10 cellular contexts compared by ENCODE assay signal in genomic region chr17:64278614-64279013, GRCh38. TPM values are rescaled to one million over a fixed set of nuclear protein-coding genes. Genes with fewer than 3 reads are reported as not detected.
A peak's percentile ranks its signal among the peaks of the same experiment; 100 is the strongest.
DNase-seq lines count a peak whose midpoint lies in the region; ATAC-seq, FAIRE-seq and TF ChIP-seq lines count a peak whose summit lies in the region.
"Had no signal": no experiment of that assay in that cellular context is flagged by ENCODE, and none has a peak within 500 bp of the region (broad histone marks: within the 10 kb centered on the region; RNA-seq: fewer than 3 reads in every experiment).

No MANE protein-coding gene starts in this region.

- ATAC-seq in GM19035 (IDR thresholded peaks at IDR 0.05; ENCODE audit: unreplicated experiment) (no peak), GM21529 (IDR thresholded peaks at IDR 0.05; ENCODE audit: unreplicated experiment) (no peak)
- ATAC-seq: stimulated activated naive CD8-positive, alpha-beta T cell treated with anti-CD3 and anti-CD28 coated beads, Interleukin-15, Interleukin-2, amounts not matched to agents 100 U/mL and 50 U/mL, for 24 hours had no signal

- CTCF ChIA-PET in OCI-LY7 (lab: Charles Lee; ENCODE audit: unreplicated experiment) (interaction anchor here (0.6 kb wide), 1 partner anchor 292 kb away, joined by 5 read pairs; no protein-coding TSS in a partner anchor), PC-9 (lab: Charles Lee) (interaction anchor here (0.6 to 0.7 kb wide), 2 partner anchors 24 to 29 kb away, joined by 3 to 6 read pairs; no protein-coding TSS in a partner anchor)

- DNase-seq in GM19239 (ENCODE audit: insufficient read length, low spot score) (no peak), OCI-LY7 (ENCODE audit: low spot score) (peak; percentile 36), epithelial cell of esophagus (ENCODE audit: low read depth) (peak; percentile 96), osteoblast (ENCODE audit: insufficient read length, low spot score, missing footprints) (no peak), PC-9 (no peak), AML-193 (lab: John Stamatoyannopoulos, UW) (no peak)
- DNase-seq: activated CD4-positive, alpha-beta T cell treated with anti-CD3 and anti-CD28 coated beads for 4 hours; stimulated activated naive CD8-positive, alpha-beta T cell treated with anti-CD3 and anti-CD28 coated beads, Interleukin-15, Interleukin-2, amounts not matched to agents 100 U/mL and 50 U/mL, for 24 hours had no signal

- BruUV-seq in OCI-LY7 (replicated peaks; lab: Mats Ljungman, UMichigan) (no TSS peak), PC-9 (replicated peaks; lab: Mats Ljungman, UMichigan) (no TSS peak)

- H3K4me1 ChIP-seq in OCI-LY7 (ENCODE audit: insufficient read depth, low read length, poor library complexity, severe bottlenecking) (peaks cover 17% of the 10 kb centered on the region), osteoblast (ENCODE audit: insufficient read depth, low read length) (no peaks in the 10 kb centered on the region), PC-9 (replicated peaks; ENCODE audit: insufficient read depth) (peaks cover 6% of the 10 kb centered on the region; the same call in 1 of the 2 replicates)

- intact Hi-C loops in OCI-LY7 (cut with micrococcal nuclease; ENCODE audit: unreplicated experiment) = no loop called here
- intact Hi-C loops in PC-9 (cut with micrococcal nuclease; ENCODE audit: unreplicated experiment) = no loop called here

- no peaks in the 10 kb centered on the region for H3F3A ChIP-seq in PC-9 (ENCODE audit: insufficient read depth, low read depth)

- H3K27ac ChIP-seq in OCI-LY7 (ENCODE audit: low read depth, low read length, poor library complexity, severe bottlenecking) = no peak overlapping the region
- H3K27ac ChIP-seq in osteoblast (ENCODE audit: low read depth, low read length) = no peak overlapping the region
- H3K27ac ChIP-seq in PC-9 = no peak overlapping the region

- H3K9me2 ChIP-seq in OCI-LY7 (ENCODE audit: insufficient read depth, low read length) = no peaks in the 10 kb centered on the region
- no peaks in the 10 kb centered on the region for H3K9me2 ChIP-seq in PC-9 (ENCODE audit: insufficient read depth)

- no peaks in the 10 kb centered on the region for H3K36me3 ChIP-seq in OCI-LY7 (ENCODE audit: insufficient read depth, low read length)
- no peaks in the 10 kb centered on the region for H3K36me3 ChIP-seq in osteoblast (ENCODE audit: insufficient read depth, low read length)
- H3K36me3 ChIP-seq in PC-9 (ENCODE audit: low read depth) = no peaks in the 10 kb centered on the region

- H3K79me2 ChIP-seq in OCI-LY7 (ENCODE audit: insufficient read depth, low read depth, low read length) (no peaks in the 10 kb centered on the region), osteoblast (ENCODE audit: insufficient read depth, low read length) (no peaks in the 10 kb centered on the region), PC-9 (ENCODE audit: low read depth) (no peaks in the 10 kb centered on the region)

- no peak for TF ChIP-seq CTCF in OCI-LY7 (conservative IDR thresholded peaks at IDR 0.05; ENCODE audit: low read length)
- no peak for TF ChIP-seq CTCF in epithelial cell of esophagus (IDR thresholded peaks at IDR 0.05; ENCODE audit: insufficient read depth, low read depth, low read length, missing control alignments)
- TF ChIP-seq CTCF in osteoblast (IDR thresholded peaks at IDR 0.05; ENCODE audit: extremely low read depth, low read depth, low read length) = no peak
- TF ChIP-seq CTCF in PC-9 (conservative IDR thresholded peaks at IDR 0.05) = no peak

- POLR2A ChIA-PET in OCI-LY7 (lab: Charles Lee) = interaction anchor here (1.4 kb wide), 1 partner anchor 16 kb away, joined by 6 read pairs; the partner anchor contains the start of gene TEX2
- POLR2A ChIA-PET in PC-9 (lab: Charles Lee; ENCODE audit: unreplicated experiment) = no interaction called here

- FAIRE-seq in GM19239 (lab: Jason Lieb, UNC) = peak; percentile 44

- H3K4me2 ChIP-seq in OCI-LY7 (ENCODE audit: low read length) = no peak overlapping the region
- H3K4me2 ChIP-seq in osteoblast (ENCODE audit: insufficient read depth, low read length) = no peak overlapping the region
- no peak overlapping the region for H3K4me2 ChIP-seq in PC-9

- H3K9me3 ChIP-seq in OCI-LY7 (ENCODE audit: low read length) = no peaks in the 10 kb centered on the region
- no peaks in the 10 kb centered on the region for H3K9me3 ChIP-seq in osteoblast (ENCODE audit: low read depth, low read length)
- no peaks in the 10 kb centered on the region for H3K9me3 ChIP-seq in PC-9 (ENCODE audit: insufficient read depth, low read depth)

- H3K4me3 ChIP-seq in OCI-LY7 (ENCODE audit: low read depth, low read length, poor library complexity, severe bottlenecking) (no peak overlapping the region), epithelial cell of esophagus (ENCODE audit: low read length) (no peak overlapping the region), osteoblast (ENCODE audit: insufficient read depth, low read length) (no peak overlapping the region), PC-9 (no peak overlapping the region)

- H4K20me1 ChIP-seq in OCI-LY7 (ENCODE audit: insufficient read depth, low read length) (no peaks in the 10 kb centered on the region), osteoblast (ENCODE audit: insufficient read depth, low read length) (no peaks in the 10 kb centered on the region), PC-9 (ENCODE audit: insufficient read depth) (no peaks in the 10 kb centered on the region)

- H3K27me3 ChIP-seq in osteoblast (ENCODE audit: insufficient read depth, low read length) (no peaks in the 10 kb centered on the region), PC-9 (ENCODE audit: insufficient read depth, low read depth) (no peaks in the 10 kb centered on the region)

- H2AFZ ChIP-seq in OCI-LY7 (ENCODE audit: low read length) (no peak overlapping the region), osteoblast (ENCODE audit: low read length) (peak overlapping the region; percentile 25), PC-9 (no peak overlapping the region)

RNA-seq across cellular contexts. Expression of gene TEX2, which starts 15.6 kb away (rescaled TPM):
- total RNA-seq in OCI-LY7 (2014; rRNA removed; shearing (Covaris generic)) = 7.4 and 8.5 TPM in 2 replicates
- total RNA-seq in OCI-LY7 (2022) (12.4 and 13.9 TPM in 2 replicates), osteoblast (17.7 and 20.6 TPM in 2 replicates), PC-9 (2021) (24.0 and 27.9 TPM in 2 replicates)

Comparison
In these comparisons a context has a peak if more than half of its experiments do, and no peak if none do; other contexts are left out.
1. DNase-seq: peak in OCI-LY7 (single experiment) and epithelial cell of esophagus (single experiment); none in GM19239 (single experiment), osteoblast (single experiment), PC-9 (0 of 2) and AML-193 (0 of 2).